ENCODE assay signal across 8 cellular contexts in the genomic region with DNA sequence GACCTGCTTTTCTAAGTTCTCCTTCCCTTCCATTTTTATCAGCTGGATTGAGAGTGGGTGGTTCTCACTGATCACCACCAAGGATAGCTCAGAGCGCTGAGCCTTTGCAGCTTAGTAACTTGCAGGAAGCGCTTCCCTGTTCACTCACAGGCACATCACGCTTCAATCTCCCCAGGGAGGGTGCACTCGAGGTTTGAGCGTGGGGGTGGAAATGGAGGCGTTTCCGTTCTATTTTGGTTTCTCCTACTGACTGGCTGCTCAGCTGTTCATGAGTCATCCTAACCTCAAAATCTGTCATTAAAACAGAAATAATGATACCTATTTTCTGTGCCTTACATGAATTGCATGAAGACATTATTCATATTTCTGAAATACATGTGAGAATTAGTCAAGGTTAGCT.
DNase-seq lines count a peak whose midpoint lies in the region; ATAC-seq and TF ChIP-seq lines count a peak whose summit lies in the region.

No MANE protein-coding gene starts in this region.

- ATAC-seq in HG02759 (IDR thresholded peaks at IDR 0.05; ENCODE audit: unreplicated experiment), result peak; percentile 98
- peak; percentile 89 for ATAC-seq in lung (ENCODE audit: insufficient read depth, low FRiP score)

- peaks cover 0 to 1% of the 10 kb centered on the region in 2 donors for H3K9me3 ChIP-seq in lung (ENCODE audit: control insufficient read depth in 2 of 2, insufficient read depth in 1 of 2, low read length in 1 of 2)

- DNase-seq in NCI-H524 (lab: John Stamatoyannopoulos, UW) (peak; percentile 18 to 69), NCI-H524 treated with DMSO at 0.1 percent for 48 hours (lab: John Stamatoyannopoulos, UW) (no peak), NCI-H1436 (lab: John Stamatoyannopoulos, UW) (peak; percentile 80), dermis blood vessel endothelial cell (peak; percentile 96), lung (ENCODE audit: low spot score) (peak; percentile 74)
- DNase-seq in activated CD4-positive, alpha-beta T cell treated with anti-CD3 and anti-CD28 coated beads for 1 hour, result peak; percentile 15
- peak; percentile 21 for DNase-seq in stimulated activated CD8-positive, alpha-beta memory T cell treated with anti-CD3 and anti-CD28 coated beads, Interleukin-15, amount 100 ng/mL, for 24 hours (ENCODE audit: low read depth)

- H3K4me3 ChIP-seq in lung, result no peak overlapping the region

- 6 to 7% methylated on average over 7 of the region's 7 CpGs for WGBS in lung, 2 donors

- H3K36me3 ChIP-seq in lung (ENCODE audit: control insufficient read depth in 2 of 2, insufficient read depth in 2 of 2, low read length in 2 of 2), result no peaks in the 10 kb centered on the region

- H3K27ac ChIP-seq in lung (ENCODE audit: low read depth in 1 of 2, low read length in 1 of 2), result peak overlapping the region in 1 of 2 donors; percentile 62

- no peaks in the 10 kb centered on the region for H3K27me3 ChIP-seq in lung (ENCODE audit: control insufficient read depth, insufficient read depth)

- peaks cover 2 to 9% of the 10 kb centered on the region in 2 donors for H3K4me1 ChIP-seq in lung (ENCODE audit: control insufficient read depth in 2 of 2, insufficient read depth in 2 of 2, low read length in 2 of 2)

- no peak for TF ChIP-seq CTCF in lung (IDR thresholded peaks at IDR 0.05; ENCODE audit: control extremely low read depth, extremely low read depth)
